In the genomic region with DNA sequence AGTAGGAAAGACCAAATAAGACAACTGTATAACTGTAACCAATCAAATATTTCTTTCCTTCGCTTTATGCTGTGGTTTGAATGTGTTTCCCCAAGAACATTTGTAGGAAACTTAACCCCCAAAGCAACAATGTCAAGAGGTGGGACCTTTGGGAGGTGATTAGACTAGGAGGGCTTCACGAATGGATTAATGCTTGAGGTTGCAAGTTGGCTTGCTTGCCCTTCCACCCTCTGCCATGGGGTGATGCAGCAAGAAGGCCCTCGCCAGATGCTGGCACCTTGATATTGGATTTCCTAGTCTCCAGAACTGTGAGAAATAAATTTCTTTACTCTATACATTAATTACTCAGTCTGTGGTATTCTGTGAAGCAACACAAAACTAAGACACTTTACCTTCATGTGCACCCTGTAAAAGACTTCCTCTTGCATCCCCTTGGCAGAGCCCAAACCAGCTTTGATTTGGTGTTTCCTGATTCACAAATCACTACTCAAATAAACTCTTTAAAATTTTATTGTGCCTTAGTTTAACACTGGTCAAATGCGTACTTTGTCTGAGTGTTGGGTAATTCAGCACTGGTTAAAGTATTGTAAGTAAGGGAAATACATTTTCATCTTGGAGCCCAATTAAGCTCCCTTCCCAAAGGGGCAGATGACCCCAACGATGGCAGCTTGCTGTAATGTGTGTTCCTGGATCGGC, we compare ENCODE assay signal across 21 cellular contexts.
"Had no signal": no experiment of that assay in that cellular context is flagged by ENCODE, and none has a peak within 500 bp of the region (broad histone marks: within the 10 kb centered on the region; RNA-seq: fewer than 3 reads in every experiment).

No MANE protein-coding gene starts in this region.

- H3K4me3 Mint-ChIP-seq: T-helper 2 cell treated with Interferon-gamma antibody and Interleukin-4, amounts not matched to agents 5 μg/mL and 100 μg/mL, for 36 hours had no signal

- H3K4me3 ChIP-seq: cardiac muscle cell, MG63, Peyer's patch, SJCRH30 had no signal

- H3K36me3 ChIP-seq: brain microvascular endothelial cell, cardiac muscle cell, MG63, Peyer's patch, SJCRH30 had no signal

- H3K4me1 ChIP-seq: SJCRH30 had no signal

- H3K9me3 ChIP-seq: MG63, Peyer's patch, SJCRH30, SK-N-SH had no signal

- DNase-seq: activated CD4-positive, alpha-beta T cell treated with anti-CD3 and anti-CD28 coated beads for 4 hours; activated CD4-positive, alpha-beta T cell treated with anti-CD3 and anti-CD28 coated beads, Interleukin-2, amount 50 U/mL, for 48 hours; activated naive CD4-positive, alpha-beta T cell treated with anti-CD3 and anti-CD28 coated beads, Interleukin-2, amount 50 U/mL, for 16 hours; activated T-cell treated with anti-CD3 and anti-CD28 coated beads for 4 hours; brain microvascular endothelial cell; NCI-H1105; NCI-H1436; NCI-H1694 treated with DMSO at 0.1 percent for 48 hours; NCI-H2029 treated with DMSO at 0.1 percent for 48 hours; NCI-H345; NCI-H510A; NCI-H526 treated with DMSO at 0.1 percent for 48 hours; NCI-H82; Peyer's patch; Right ventricle myocardium superior; SJCRH30; SK-N-SH; T-helper 1 cell had no signal

- H3K9me3 Mint-ChIP-seq: T-helper 2 cell treated with Interferon-gamma antibody and Interleukin-4, amounts not matched to agents 5 μg/mL and 100 μg/mL, for 36 hours had no signal
